24 cellular contexts compared by ENCODE assay signal in genomic region chr4:5799406-5799805, GRCh38.
"Had no signal": no experiment of that assay in that cellular context is flagged by ENCODE, and none has a peak within 500 bp of the region (broad histone marks: within the 10 kb centered on the region; RNA-seq: fewer than 3 reads in every experiment).

No MANE protein-coding gene starts in this region.

- H3K79me2 ChIP-seq: parathyroid adenoma had no signal

- ATAC-seq: natural killer cell treated with Interleukin-12 subunit alpha and Interleukin-12 subunit beta and Interleukin-15 and Interleukin-18, amount 100 ng/mL, for 72 hours; stimulated activated effector memory CD8-positive, alpha-beta T cell treated with anti-CD3 and anti-CD28 coated beads, Interleukin-12 subunit alpha, Interleukin-12 subunit beta, amount 100 ng/mL, for 72 hours had no signal

- H3K4me3 ChIP-seq: lower lobe of right lung, right atrium auricular region, right lobe of liver, skin epidermis, tibial nerve, vagina had no signal

- H3K4me1 Mint-ChIP-seq: immature natural killer cell; mesothelial cell of epicardium; naive B cell; neural crest cell; stimulated activated effector memory CD8-positive, alpha-beta T cell treated with anti-CD3 and anti-CD28 coated beads, Interleukin-12 subunit alpha, Interleukin-12 subunit beta, amount 100 ng/mL, for 72 hours had no signal

- H3K36me3 ChIP-seq: neutrophil, right lobe of liver had no signal

- H3K27me3 Mint-ChIP-seq: progenitor cell of endocrine pancreas, type B pancreatic cell had no signal

- H2AFZ ChIP-seq: parathyroid adenoma had no signal

- H3K9me3 Mint-ChIP-seq: immature natural killer cell; natural killer cell treated with Interleukin-12 subunit alpha and Interleukin-12 subunit beta and Interleukin-15 and Interleukin-18, amount 100 ng/mL, for 72 hours; neural crest cell; stimulated activated effector memory CD8-positive, alpha-beta T cell treated with anti-CD3 and anti-CD28 coated beads, Interleukin-12 subunit alpha, Interleukin-12 subunit beta, amount 100 ng/mL, for 72 hours; type B pancreatic cell had no signal

- H3K9me3 ChIP-seq: lower lobe of right lung, neutrophil, right atrium auricular region, right lobe of liver, tibial nerve, vagina had no signal

- H3K27ac Mint-ChIP-seq: immature natural killer cell; mesothelial cell of epicardium; natural killer cell treated with Interleukin-12 subunit alpha and Interleukin-12 subunit beta and Interleukin-15 and Interleukin-18, amount 100 ng/mL, for 72 hours; progenitor cell of endocrine pancreas; stimulated activated effector memory CD8-positive, alpha-beta T cell treated with anti-CD3 and anti-CD28 coated beads, Interleukin-12 subunit alpha, Interleukin-12 subunit beta, amount 100 ng/mL, for 72 hours; stimulated activated naive CD8-positive, alpha-beta T cell treated with anti-CD3 and anti-CD28 coated beads, Interleukin-15, Interleukin-2, amounts not matched to agents 100 ng/mL and 50 ng/mL, for 24 hours; type B pancreatic cell had no signal

- H3K27ac ChIP-seq: lower lobe of right lung, neutrophil, parathyroid adenoma, right atrium auricular region, right lobe of liver, skin epidermis, tibial nerve, vagina had no signal

- H3K9ac ChIP-seq: parathyroid adenoma had no signal

- DNase-seq: hippocampal formation; immature natural killer cell; left ventricle myocardium superior; lower lobe of right lung; mammary epithelial cell; mesenchymal stem cell; naive B cell; occipital lobe; right lobe of liver; stimulated activated CD4-positive, alpha-beta T cell treated with anti-CD3 and anti-CD28 coated beads, Interleukin-4, amount 100 ng/mL, for 24 hours; stimulated activated naive CD4-positive, alpha-beta T cell had no signal

- H3K4me3 Mint-ChIP-seq: immature natural killer cell; mesothelial cell of epicardium; naive B cell; natural killer cell treated with Interleukin-12 subunit alpha and Interleukin-12 subunit beta and Interleukin-15 and Interleukin-18, amount 100 ng/mL, for 72 hours; neural crest cell; stimulated activated effector memory CD8-positive, alpha-beta T cell treated with anti-CD3 and anti-CD28 coated beads, Interleukin-12 subunit alpha, Interleukin-12 subunit beta, amount 100 ng/mL, for 72 hours; stimulated activated naive CD8-positive, alpha-beta T cell treated with anti-CD3 and anti-CD28 coated beads, Interleukin-15, Interleukin-2, amounts not matched to agents 100 ng/mL and 50 ng/mL, for 24 hours; type B pancreatic cell had no signal

- H3K36me3 Mint-ChIP-seq: immature natural killer cell; natural killer cell treated with Interleukin-12 subunit alpha and Interleukin-12 subunit beta and Interleukin-15 and Interleukin-18, amount 100 ng/mL, for 72 hours; stimulated activated effector memory CD8-positive, alpha-beta T cell treated with anti-CD3 and anti-CD28 coated beads, Interleukin-12 subunit alpha, Interleukin-12 subunit beta, amount 100 ng/mL, for 72 hours had no signal

- H3K4me1 ChIP-seq: lower lobe of right lung, parathyroid adenoma, right atrium auricular region, right lobe of liver, tibial nerve, vagina had no signal

- H3K27me3 ChIP-seq: neutrophil, right atrium auricular region, right lobe of liver, tibial nerve, vagina had no signal
